1 cellular context compared by ENCODE assay signal in genomic region chr11:120324932-120325810, GRCh38.
A peak's percentile ranks its signal among the peaks of the same experiment; 100 is the strongest.
TF ChIP-seq lines count a peak whose summit lies in the region.

Gene TLCD5 (plus strand): TSS chr11:120325299. CDS start chr11:120327442, 2,143 bp downstream.

TF ChIP-seq in HepG2, 621 proteins besides CTCF, POLR2A, EP300 and RAD21 (continued from another document and continues in another):
- no peak for TF ChIP-seq MNT (IDR thresholded peaks at IDR 0.05)
- TF ChIP-seq SAP130 (CRISPR knock-in tag; IDR thresholded peaks at IDR 0.05; ENCODE audit: low read depth): peak; percentile 45
- TF ChIP-seq EED (CRISPR knock-in tag; IDR thresholded peaks at IDR 0.05): no peak
- peak; percentile 45 for TF ChIP-seq FOXC1 (CRISPR knock-in tag; IDR thresholded peaks at IDR 0.05; ENCODE audit: borderline replicate concordance)
- TF ChIP-seq ZFP91 (CRISPR knock-in tag; IDR thresholded peaks at IDR 0.05; ENCODE audit: borderline replicate concordance): peak; percentile 54; the same call in 1 of the 2 replicates
- no peak for TF ChIP-seq NR2F2 (IDR thresholded peaks at IDR 0.05; ENCODE audit: borderline replicate concordance, low read depth)
- TF ChIP-seq ZNF10 (CRISPR knock-in tag; IDR thresholded peaks at IDR 0.05; ENCODE audit: borderline replicate concordance, low read depth): no peak
- no peak for TF ChIP-seq ZNF772 (CRISPR knock-in tag; IDR thresholded peaks at IDR 0.05)
- TF ChIP-seq ZNF607 (CRISPR knock-in tag; IDR thresholded peaks at IDR 0.05; ENCODE audit: borderline replicate concordance): peak; percentile 17; the same call in 1 of the 2 replicates
- TF ChIP-seq ZNF558 (CRISPR knock-in tag; IDR thresholded peaks at IDR 0.05; ENCODE audit: borderline replicate concordance): peak; percentile 60; the same call in 1 of the 2 replicates
- peak; percentile 61; the same call in 1 of the 2 replicates for TF ChIP-seq ZNF446 (CRISPR knock-in tag; IDR thresholded peaks at IDR 0.05)
- peak; percentile 60 for TF ChIP-seq ZNF777 (CRISPR knock-in tag; IDR thresholded peaks at IDR 0.05)
- TF ChIP-seq ZNF577 (CRISPR knock-in tag; IDR thresholded peaks at IDR 0.05; ENCODE audit: borderline replicate concordance, low read depth): no peak
- 0 out of 2 replicates have a peak, but pooled peaks have one; percentile 43 for TF ChIP-seq ZNF276 (CRISPR knock-in tag; IDR thresholded peaks at IDR 0.05; ENCODE audit: low read depth)
- TF ChIP-seq SATB2 (CRISPR knock-in tag; IDR thresholded peaks at IDR 0.05): 0 out of 2 replicates have a peak, but pooled peaks have one; percentile 70
- peak; percentile 75; the same call in 1 of the 2 replicates for TF ChIP-seq E2F2 (CRISPR knock-in tag; IDR thresholded peaks at IDR 0.05; ENCODE audit: borderline replicate concordance)
- TF ChIP-seq HOXA3 (CRISPR knock-in tag; IDR thresholded peaks at IDR 0.05): peak; percentile 60
- peak; percentile 80; the same call in 1 of the 2 replicates for TF ChIP-seq YEATS4 (CRISPR knock-in tag; IDR thresholded peaks at IDR 0.05; ENCODE audit: borderline replicate concordance)
- TF ChIP-seq XRCC5 (optimal IDR thresholded peaks at IDR 0.05; ENCODE audit: low read length): peak; percentile 30
- TF ChIP-seq ZNF709 (CRISPR knock-in tag; IDR thresholded peaks at IDR 0.05): peak; percentile 83; the same call in 1 of the 2 replicates
- TF ChIP-seq NONO (IDR thresholded peaks at IDR 0.05): no peak
- 0 out of 2 replicates have a peak, but pooled peaks have one; percentile 26 for TF ChIP-seq NONO (CRISPR knock-in tag; conservative IDR thresholded peaks at IDR 0.05)
- TF ChIP-seq ZNF367 (CRISPR knock-in tag; IDR thresholded peaks at IDR 0.05; ENCODE audit: borderline replicate concordance): 0 out of 2 replicates have a peak, but pooled peaks have one; percentile 77
- no peak for TF ChIP-seq ZBTB39 (CRISPR knock-in tag; IDR thresholded peaks at IDR 0.05)
- TF ChIP-seq DNMT1 (CRISPR knock-in tag; IDR thresholded peaks at IDR 0.05): 0 out of 2 replicates have a peak, but pooled peaks have one; percentile 61
- TF ChIP-seq SRY (CRISPR knock-in tag; IDR thresholded peaks at IDR 0.05): peak; percentile 57; the same call in 1 of the 2 replicates
- TF ChIP-seq ELF1 (CRISPR knock-in tag; IDR thresholded peaks at IDR 0.05): peak; percentile 46
- no peak for TF ChIP-seq ZNF572 (CRISPR knock-in tag; IDR thresholded peaks at IDR 0.05)
- peak; percentile 96 for TF ChIP-seq PRDM15 (CRISPR knock-in tag; IDR thresholded peaks at IDR 0.05)
- peak; percentile 98 for TF ChIP-seq ZNF574 (CRISPR knock-in tag; IDR thresholded peaks at IDR 0.05)
- TF ChIP-seq POLR2G (IDR thresholded peaks at IDR 0.05; ENCODE audit: low read depth, low read length): peak; percentile 81
- peak; percentile 89 for TF ChIP-seq ZNF263 (CRISPR knock-in tag; IDR thresholded peaks at IDR 0.05)
- peak; percentile 83; the same call in 1 of the 2 replicates for TF ChIP-seq NFKB2 (CRISPR knock-in tag; IDR thresholded peaks at IDR 0.05; ENCODE audit: borderline replicate concordance)
- TF ChIP-seq NFIB (CRISPR knock-in tag; IDR thresholded peaks at IDR 0.05; ENCODE audit: borderline replicate concordance): no peak
- TF ChIP-seq SOX13 (IDR thresholded peaks at IDR 0.05): no peak
- no peak for TF ChIP-seq SOX13 (CRISPR knock-in tag; conservative IDR thresholded peaks at IDR 0.05 in 1 of 2, IDR thresholded peaks at IDR 0.05 in 1 of 2)
- TF ChIP-seq ATAD3A (CRISPR knock-in tag; IDR thresholded peaks at IDR 0.05): no peak
- TF ChIP-seq ARNT2 (CRISPR knock-in tag; IDR thresholded peaks at IDR 0.05; ENCODE audit: low read depth): peak; percentile 77; the same call in 1 of the 2 replicates
- peak; percentile 88 for TF ChIP-seq ZXDC (CRISPR knock-in tag; IDR thresholded peaks at IDR 0.05)
- peak; percentile 29; the same call in 1 of the 2 replicates for TF ChIP-seq ZNF788 (CRISPR knock-in tag; IDR thresholded peaks at IDR 0.05; ENCODE audit: borderline replicate concordance)
- TF ChIP-seq DRAP1 (CRISPR knock-in tag; IDR thresholded peaks at IDR 0.05): no peak; the same call in 1 of the 2 replicates
